23 cellular contexts compared by ENCODE assay signal in genomic region chr10:132945125-132945893, GRCh38. TPM values are rescaled to one million over a fixed set of nuclear protein-coding genes. Genes with fewer than 3 reads are reported as not detected.
A peak's percentile ranks its signal among the peaks of the same experiment; 100 is the strongest.
DNase-seq lines count a peak whose midpoint lies in the region; ATAC-seq and TF ChIP-seq lines count a peak whose summit lies in the region.
"Had no signal": no experiment of that assay in that cellular context is flagged by ENCODE, and none has a peak within 500 bp of the region (broad histone marks: within the 10 kb centered on the region; RNA-seq: fewer than 3 reads in every experiment).

No MANE protein-coding gene starts in this region.

- H3K9me3 Mint-ChIP-seq in activated B cell treated with CpG ODN at 0.5 μM for 24 hours (no peaks in the 10 kb centered on the region), type B pancreatic cell (no peaks in the 10 kb centered on the region)

- H3K27ac Mint-ChIP-seq in activated B cell treated with CpG ODN at 0.5 μM for 24 hours (no peak overlapping the region), type B pancreatic cell (peak overlapping the region; percentile 12)
- H3K27ac Mint-ChIP-seq: CD4-positive, alpha-beta memory T cell had no signal

- H3K27me3 Mint-ChIP-seq in activated B cell treated with CpG ODN at 0.5 μM for 24 hours = peaks cover 37% of the 10 kb centered on the region
- H3K27me3 Mint-ChIP-seq in type B pancreatic cell = peaks cover 26% of the 10 kb centered on the region

- intact Hi-C loops in Right ventricle myocardium inferior (cut with DNase I) (no loop called here), left cardiac atrium (cut with DNase I) (no loop called here), activated B cell treated with CpG ODN at 0.5 μM for 24 hours (cut with micrococcal nuclease) (loop anchor here (10.0 kb wide), 1 partner anchor 309 kb away; no protein-coding TSS in a partner anchor)

- H3K4me1 Mint-ChIP-seq in activated B cell treated with CpG ODN at 0.5 μM for 24 hours (peaks cover 20% of the 10 kb centered on the region), type B pancreatic cell (ENCODE audit: unreplicated experiment) (peaks cover 4% of the 10 kb centered on the region)

- H3K36me3 Mint-ChIP-seq in activated B cell treated with CpG ODN at 0.5 μM for 24 hours (ENCODE audit: low read depth) (no peaks in the 10 kb centered on the region), type B pancreatic cell (no peaks in the 10 kb centered on the region)
- H3K36me3 Mint-ChIP-seq: CD4-positive, alpha-beta memory T cell; IgD-negative memory B cell had no signal

- H3K4me3 Mint-ChIP-seq in activated B cell treated with CpG ODN at 0.5 μM for 24 hours (no peak overlapping the region), type B pancreatic cell (no peak overlapping the region)
- H3K4me3 Mint-ChIP-seq: CD4-positive, alpha-beta memory T cell; IgD-negative memory B cell had no signal

- CTCF ChIA-PET in activated B cell treated with CpG ODN at 0.5 μM for 24 hours (lab: Charles Lee) = no interaction called here

- no peak for ATAC-seq in Right ventricle myocardium inferior
- no peak for ATAC-seq in left cardiac atrium
- ATAC-seq in activated B cell treated with CpG ODN at 0.5 μM for 24 hours (ENCODE audit: low read depth) = no peak
- no peak for ATAC-seq in HG02981 (IDR thresholded peaks at IDR 0.05; ENCODE audit: unreplicated experiment)
- ATAC-seq in GM18498 (IDR thresholded peaks at IDR 0.05; ENCODE audit: unreplicated experiment) = no peak
- ATAC-seq: PC-3 had no signal

- TF ChIP-seq CTCF in activated B cell treated with CpG ODN at 0.5 μM for 24 hours (IDR thresholded peaks at IDR 0.05) = no peak
- TF ChIP-seq CTCF in type B pancreatic cell (conservative IDR thresholded peaks at IDR 0.05) = no peak

- POLR2A ChIA-PET in activated B cell treated with CpG ODN at 0.5 μM for 24 hours (lab: Charles Lee) = no interaction called here

- DNase-seq in Right ventricle myocardium inferior (ENCODE audit: missing footprints) = peak; percentile 43
- no peak for DNase-seq in left cardiac atrium
- peak; percentile 11 for DNase-seq in activated B cell treated with CpG ODN at 0.5 μM for 24 hours
- peak; percentile 86 for DNase-seq in mesenteric fat pad (ENCODE audit: low spot score)
- DNase-seq in type B pancreatic cell (ENCODE audit: extremely low spot score, unreplicated experiment) = no peak
- no peak for DNase-seq in SIG-M5 treated with dmso at 0.1 percent for 504 hours (lab: John Stamatoyannopoulos, UW; ENCODE audit: unreplicated experiment)
- DNase-seq: C1 segment of cervical spinal cord; CD4-positive, alpha-beta memory T cell; COR-L47; DMS53; GOT3; MM.1S; NCI-H2029; NCI-H446 treated with DMSO at 0.1 percent for 48 hours; NCI-H526; NCI-H82; NK-92 treated with Interleukin-12 subunit alpha and Interleukin-12 subunit beta, amount 100 ng/mL, for 24 hours; PC-3; Right ventricle myocardium superior had no signal

RNA-seq across cellular contexts. Expression of gene CFAP46, which starts 2.9 kb away (rescaled TPM):
- total RNA-seq in Right ventricle myocardium inferior = 0.57 TPM
- total RNA-seq in left cardiac atrium = 1 to 10 TPM; 1.2 to 1.7 TPM
- total RNA-seq in activated B cell treated with CpG ODN at 0.5 μM for 24 hours = 1.6 and 3.7 TPM in 2 replicates
- total RNA-seq in mesenteric fat pad = not detected
- 2.9 and 10.9 TPM in 2 replicates for total RNA-seq in type B pancreatic cell (ENCODE audit: low replicate concordance)
- total RNA-seq: CD4-positive, alpha-beta memory T cell; RPMI7951 had no signal

Comparison
In these comparisons a context has a peak if more than half of its experiments do, and no peak if none do; other contexts are left out.
1. DNase-seq: peak in Right ventricle myocardium inferior (single experiment), activated B cell treated with CpG ODN at 0.5 μM for 24 hours (single experiment) and mesenteric fat pad (single experiment); none in left cardiac atrium (single experiment), type B pancreatic cell (single experiment) and SIG-M5 treated with dmso at 0.1 percent for 504 hours (single experiment).